Comparison of ENCODE assay signal across 19 cellular contexts in genomic region chr1:167707942-167708341, GRCh38. TPM values are rescaled to one million over a fixed set of nuclear protein-coding genes. Genes with fewer than 3 reads are reported as not detected.
DNase-seq lines count a peak whose midpoint lies in the region; ATAC-seq, FAIRE-seq and TF ChIP-seq lines count a peak whose summit lies in the region.
"Had no signal": no experiment of that assay in that cellular context is flagged by ENCODE, and none has a peak within 500 bp of the region (broad histone marks: within the 10 kb centered on the region; RNA-seq: fewer than 3 reads in every experiment).

No MANE protein-coding gene starts in this region.

- no peaks in the 10 kb centered on the region for H3K9me3 Mint-ChIP-seq in CD8-positive, alpha-beta T cell
- no peaks in the 10 kb centered on the region for H3K9me3 Mint-ChIP-seq in activated CD8-positive, alpha-beta T cell treated with anti-CD3 and anti-CD28 coated beads for 36 hours
- no peaks in the 10 kb centered on the region for H3K9me3 Mint-ChIP-seq in nephron progenitor cell

- peaks cover 36 to 52% (median 43%) of the 10 kb centered on the region in 11 experiments for H3K36me3 ChIP-seq in BLaER1 treated with 17β-estradiol and CSF1 and Interleukin-3, amounts not matched to agents 10 nM and 100 nM
- peaks cover 23% of the 10 kb centered on the region for H3K36me3 ChIP-seq in CD8-positive, alpha-beta T cell (ENCODE audit: insufficient read depth, low read length)
- no peaks in the 10 kb centered on the region for H3K36me3 ChIP-seq in keratinocyte (ENCODE audit: control insufficient read depth in 2 of 2, extremely low read depth in 1 of 2, insufficient read depth in 2 of 2, low read length in 2 of 2)
- no peaks in the 10 kb centered on the region for H3K36me3 ChIP-seq in aorta (ENCODE audit: control insufficient read depth in 1 of 2, insufficient read depth in 2 of 2, low read length in 1 of 2)
- H3K36me3 ChIP-seq: thyroid gland had no signal

- FAIRE-seq in keratinocyte (lab: Jason Lieb, UNC), result peak; percentile 93

- H3K27ac ChIP-seq in BLaER1 treated with 17β-estradiol and CSF1 and Interleukin-3, amounts not matched to agents 10 nM and 100 nM, result no peak overlapping the region
- no peak overlapping the region for H3K27ac ChIP-seq in CD8-positive, alpha-beta T cell (ENCODE audit: low read depth, low read length)
- H3K27ac ChIP-seq in keratinocyte (ENCODE audit: control insufficient read depth, insufficient read depth, low read length) (no peak overlapping the region), aorta (ENCODE audit: low read depth in 1 of 2, low read length in 2 of 2) (no peak overlapping the region)
- H3K27ac ChIP-seq: hepatocyte, Peyer's patch, thyroid gland, VCaP had no signal

- CTCF ChIA-PET in CD8-positive, alpha-beta T cell (lab: Charles Lee), result interaction anchor here (0.7 to 1.5 kb wide), 3 partner anchors 20 to 108 kb away, joined by 3 to 4 read pairs (median 3); no protein-coding TSS in a partner anchor
- CTCF ChIA-PET in activated CD8-positive, alpha-beta T cell treated with anti-CD3 and anti-CD28 coated beads for 36 hours (lab: Charles Lee), result interaction anchor here (2.1 to 2.3 kb wide), 2 partner anchors 20 to 107 kb away, joined by 6 to 8 read pairs; no protein-coding TSS in a partner anchor

- intact Hi-C loops in CD8-positive, alpha-beta T cell (cut with DNase I, micrococcal nuclease), result no loop called here
- intact Hi-C loops in activated CD8-positive, alpha-beta T cell treated with anti-CD3 and anti-CD28 coated beads for 36 hours (cut with micrococcal nuclease), result no loop called here
- intact Hi-C loops in aorta (cut with DNase I), result no loop called here

- peaks cover 48% of the 10 kb centered on the region for H3K36me3 Mint-ChIP-seq in CD8-positive, alpha-beta T cell
- H3K36me3 Mint-ChIP-seq in activated CD8-positive, alpha-beta T cell treated with anti-CD3 and anti-CD28 coated beads for 36 hours (ENCODE audit: low read depth), result peaks cover 12% of the 10 kb centered on the region
- no peaks in the 10 kb centered on the region for H3K36me3 Mint-ChIP-seq in nephron progenitor cell (ENCODE audit: low read depth)

- TF ChIP-seq CTCF in CD8-positive, alpha-beta T cell (IDR thresholded peaks at IDR 0.05), result no peak
- TF ChIP-seq CTCF in activated CD8-positive, alpha-beta T cell treated with anti-CD3 and anti-CD28 coated beads for 36 hours (IDR thresholded peaks at IDR 0.05), result no peak
- TF ChIP-seq CTCF in keratinocyte (optimal IDR thresholded peaks at IDR 0.05 in 1 of 3, IDR thresholded peaks at IDR 0.05 in 1 of 3, conservative IDR thresholded peaks at IDR 0.05 in 1 of 3; ENCODE audit: extremely low read depth in 1 of 3, insufficient read depth in 2 of 3, low read length in 3 of 3) (peak in 2 of 3 experiments; percentile 22 to 45), nephron progenitor cell (IDR thresholded peaks at IDR 0.05) (no peak)

- H2AFZ ChIP-seq in keratinocyte (ENCODE audit: control insufficient read depth, low read length), result no peak overlapping the region
- H2AFZ ChIP-seq: hepatocyte had no signal

- no peaks in the 10 kb centered on the region for H3K9me3 ChIP-seq in BLaER1 treated with 17β-estradiol and CSF1 and Interleukin-3, amounts not matched to agents 10 nM and 100 nM (replicated peaks in 1 of 11)
- H3K9me3 ChIP-seq in CD8-positive, alpha-beta T cell (ENCODE audit: low read length), result no peaks in the 10 kb centered on the region
- H3K9me3 ChIP-seq in keratinocyte (ENCODE audit: control insufficient read depth, low read depth, low read length), result no peaks in the 10 kb centered on the region
- H3K9me3 ChIP-seq in aorta (ENCODE audit: control insufficient read depth, low read length), result no peaks in the 10 kb centered on the region
- H3K9me3 ChIP-seq: Peyer's patch, thyroid gland had no signal

- H3K4me1 Mint-ChIP-seq in CD8-positive, alpha-beta T cell (ENCODE audit: low read depth), result peaks cover 17% of the 10 kb centered on the region
- peaks cover 15% of the 10 kb centered on the region for H3K4me1 Mint-ChIP-seq in activated CD8-positive, alpha-beta T cell treated with anti-CD3 and anti-CD28 coated beads for 36 hours (ENCODE audit: low read depth)
- peaks cover 43% of the 10 kb centered on the region for H3K4me1 Mint-ChIP-seq in nephron progenitor cell

- peak overlapping the region; percentile 60 for H3K27ac Mint-ChIP-seq in CD8-positive, alpha-beta T cell
- H3K27ac Mint-ChIP-seq in activated CD8-positive, alpha-beta T cell treated with anti-CD3 and anti-CD28 coated beads for 36 hours, result peak overlapping the region; percentile 10
- H3K27ac Mint-ChIP-seq in nephron progenitor cell, result no peak overlapping the region

- H3K4me2 ChIP-seq in BLaER1 treated with 17β-estradiol and CSF1 and Interleukin-3, amounts not matched to agents 10 nM and 100 nM, result peak overlapping the region in 9 of 11 experiments; percentile 7 to 75 (median 52); a peak in 14 of 22 replicates
- no peak overlapping the region for H3K4me2 ChIP-seq in keratinocyte (ENCODE audit: control insufficient read depth, extremely low read depth, insufficient read depth, low read depth, low read length)
- H3K4me2 ChIP-seq: hepatocyte had no signal

- H3K79me2 ChIP-seq in keratinocyte (ENCODE audit: control insufficient read depth, insufficient read depth, low read length), result no peaks in the 10 kb centered on the region
- H3K79me2 ChIP-seq: hepatocyte had no signal

- H3K27me3 Mint-ChIP-seq in CD8-positive, alpha-beta T cell (ENCODE audit: low read depth), result no peaks in the 10 kb centered on the region
- H3K27me3 Mint-ChIP-seq in activated CD8-positive, alpha-beta T cell treated with anti-CD3 and anti-CD28 coated beads for 36 hours, result no peaks in the 10 kb centered on the region
- peaks cover 37% of the 10 kb centered on the region for H3K27me3 Mint-ChIP-seq in nephron progenitor cell (ENCODE audit: low read depth, poor library complexity)

- no peak overlapping the region for H3K4me3 Mint-ChIP-seq in CD8-positive, alpha-beta T cell
- H3K4me3 Mint-ChIP-seq in activated CD8-positive, alpha-beta T cell treated with anti-CD3 and anti-CD28 coated beads for 36 hours, result no peak overlapping the region
- H3K4me3 Mint-ChIP-seq in nephron progenitor cell, result no peak overlapping the region

- H3K27me3 ChIP-seq in BLaER1 treated with 17β-estradiol and CSF1 and Interleukin-3, amounts not matched to agents 10 nM and 100 nM, result peaks cover 35 to 77% (median 51%) of the 10 kb centered on the region in 11 experiments
- H3K27me3 ChIP-seq in CD8-positive, alpha-beta T cell (ENCODE audit: insufficient read depth, low read length), result no peaks in the 10 kb centered on the region
- H3K27me3 ChIP-seq in keratinocyte (ENCODE audit: control insufficient read depth, extremely low read depth, insufficient read depth, low read length) (peaks cover 9% of the 10 kb centered on the region), aorta (ENCODE audit: control insufficient read depth in 1 of 2, insufficient read depth in 2 of 2, low read length in 1 of 2) (no peaks in the 10 kb centered on the region)
- H3K27me3 ChIP-seq: hepatocyte, Peyer's patch, thyroid gland had no signal

- H3K9ac ChIP-seq in BLaER1 treated with 17β-estradiol and CSF1 and Interleukin-3, amounts not matched to agents 10 nM and 100 nM, result no peak overlapping the region
- H3K9ac ChIP-seq in keratinocyte (ENCODE audit: control insufficient read depth, extremely low read depth, insufficient read depth, low read length), result no peak overlapping the region

- WGBS in aorta, 2 donors, result 93 to 96% methylated on average over 4 of the region's 4 CpGs

- no peak for ATAC-seq in CD8-positive, alpha-beta T cell
- no peak for ATAC-seq in activated CD8-positive, alpha-beta T cell treated with anti-CD3 and anti-CD28 coated beads for 36 hours
- ATAC-seq in GM19328 (IDR thresholded peaks at IDR 0.05; ENCODE audit: unreplicated experiment), result no peak
- ATAC-seq in aorta (ENCODE audit: low FRiP score), result no peak

- POLR2A ChIA-PET in CD8-positive, alpha-beta T cell (lab: Charles Lee), result no interaction called here
- POLR2A ChIA-PET in activated CD8-positive, alpha-beta T cell treated with anti-CD3 and anti-CD28 coated beads for 36 hours (lab: Charles Lee), result interaction anchor here (0.6 to 1.0 kb wide), 2 partner anchors 15 to 56 kb away, joined by 3 to 4 read pairs; no protein-coding TSS in a partner anchor

- DNase-seq in CD8-positive, alpha-beta T cell, result no peak
- DNase-seq in activated CD8-positive, alpha-beta T cell treated with anti-CD3 and anti-CD28 coated beads for 36 hours, result no peak
- no peak for DNase-seq in keratinocyte (ENCODE audit: low read depth, low spot score)
- no peak for DNase-seq in nephron progenitor cell
- no peak for DNase-seq in aorta
- DNase-seq: activated CD8-positive, alpha-beta memory T cell treated with anti-CD3 and anti-CD28 coated beads, Interleukin-2, amount 50 U/mL, for 4 hours; AML-193; central memory CD4-positive, alpha-beta T cell; DMS53; IMR-90; NCI-H2081; NCI-H748 treated with DMSO at 0.1 percent for 48 hours; stimulated activated CD4-positive, alpha-beta T cell treated with anti-CD3 and anti-CD28 coated beads, Interleukin-2, amount 100 ng/mL, for 48 hours; thyroid gland had no signal

- H3K9me1 ChIP-seq in keratinocyte (ENCODE audit: control insufficient read depth, extremely low read depth, insufficient read depth, low read length), result no peaks in the 10 kb centered on the region

- dilution Hi-C loops in keratinocyte (cut with MboI; ENCODE audit: extremely low pct_ligation_motif_present, low sequenced_read_pairs), result no loop called here

- H3K4me1 ChIP-seq in BLaER1 treated with 17β-estradiol and CSF1 and Interleukin-3, amounts not matched to agents 10 nM and 100 nM, result peaks cover 19 to 68% (median 29%) of the 10 kb centered on the region in 10 experiments
- H3K4me1 ChIP-seq in CD8-positive, alpha-beta T cell (ENCODE audit: insufficient read depth, low read length), result no peaks in the 10 kb centered on the region
- peaks cover 5% of the 10 kb centered on the region for H3K4me1 ChIP-seq in keratinocyte (ENCODE audit: control insufficient read depth, extremely low read depth, insufficient read depth, low read length)
- H3K4me1 ChIP-seq in aorta (ENCODE audit: control insufficient read depth in 1 of 2, insufficient read depth in 2 of 2, low read length in 2 of 2), result no peaks in the 10 kb centered on the region

- H3K4me3 ChIP-seq in BLaER1 treated with 17β-estradiol and CSF1 and Interleukin-3, amounts not matched to agents 10 nM and 100 nM, result no peak overlapping the region
- no peak overlapping the region for H3K4me3 ChIP-seq in CD8-positive, alpha-beta T cell (ENCODE audit: low read depth, low read length)
- H3K4me3 ChIP-seq in keratinocyte (ENCODE audit: control insufficient read depth in 2 of 3, extremely low read depth in 1 of 3, insufficient read depth in 2 of 3, low read depth in 1 of 3, low read length in 3 of 3), result no peak overlapping the region
- H3K4me3 ChIP-seq in aorta (ENCODE audit: low read length in 2 of 2), result no peak overlapping the region
- H3K4me3 ChIP-seq: hepatocyte, Peyer's patch, thyroid gland had no signal

- peaks cover 62 to 98% (median 75%) of the 10 kb centered on the region in 11 experiments for H4K20me1 ChIP-seq in BLaER1 treated with 17β-estradiol and CSF1 and Interleukin-3, amounts not matched to agents 10 nM and 100 nM
- no peaks in the 10 kb centered on the region for H4K20me1 ChIP-seq in keratinocyte (ENCODE audit: control insufficient read depth, extremely low read depth, insufficient read depth, low read length)

RNA-seq across cellular contexts. Expression of gene MPZL1, which starts 13.8 kb away (rescaled TPM):
- under 1 TPM; 0.67 to 0.81 TPM for total RNA-seq in CD8-positive, alpha-beta T cell
- total RNA-seq in activated CD8-positive, alpha-beta T cell treated with anti-CD3 and anti-CD28 coated beads for 36 hours, result 10 to 100 TPM; 14.8 to 15.4 TPM
- polyA plus RNA-seq in keratinocyte (107 to 195 TPM (median 120 TPM) in 3 replicates), aorta (10 to 100 TPM; 21.7 to 58.8 TPM)
- polyA plus RNA-seq in keratinocyte (2011; ENCODE audit: low read depth), result 38.3 TPM
- 54.9 and 118 TPM in 2 replicates for polyA plus RNA-seq in keratinocyte (2011; cell fraction: cytosol; rRNA removed)
- 181 and 205 TPM in 2 replicates for polyA plus RNA-seq in keratinocyte (2011; cell fraction: nucleus; rRNA removed)
- 58.0 and 113 TPM in 2 replicates for polyA plus RNA-seq in keratinocyte (2012; ENCODE audit: low replicate concordance)
- polyA minus RNA-seq in keratinocyte, result 63.2 to 126 TPM (median 72.7 TPM) in 3 replicates
- 83.1 TPM for polyA minus RNA-seq in keratinocyte (2011; cell fraction: cytosol; rRNA and poly(A)+ RNA removed)
- polyA minus RNA-seq in keratinocyte (2011; cell fraction: nucleus; rRNA and poly(A)+ RNA removed), result 84.3 and 219 TPM in 2 replicates
- total RNA-seq in aorta, result 100 to 1,000 TPM; 101 to 148 TPM

Comparison
In these comparisons a context has a peak if more than half of its experiments do, and no peak if none do; other contexts are left out.
1. CTCF ChIP-seq: peak in keratinocyte (2 of 3); none in CD8-positive, alpha-beta T cell (single experiment), activated CD8-positive, alpha-beta T cell treated with anti-CD3 and anti-CD28 coated beads for 36 hours (single experiment) and nephron progenitor cell (single experiment).
2. RNA of gene MPZL1, which starts 13.8 kb away (total RNA-seq): 101 to 148 TPM in aorta and 14.8 to 15.4 TPM in activated CD8-positive, alpha-beta T cell treated with anti-CD3 and anti-CD28 coated beads for 36 hours; 0.67 to 0.81 TPM in CD8-positive, alpha-beta T cell; every median in the first group is over 4 times any median in the second.